Comparison of ENCODE assay signal across 12 cellular contexts in the genomic region with DNA sequence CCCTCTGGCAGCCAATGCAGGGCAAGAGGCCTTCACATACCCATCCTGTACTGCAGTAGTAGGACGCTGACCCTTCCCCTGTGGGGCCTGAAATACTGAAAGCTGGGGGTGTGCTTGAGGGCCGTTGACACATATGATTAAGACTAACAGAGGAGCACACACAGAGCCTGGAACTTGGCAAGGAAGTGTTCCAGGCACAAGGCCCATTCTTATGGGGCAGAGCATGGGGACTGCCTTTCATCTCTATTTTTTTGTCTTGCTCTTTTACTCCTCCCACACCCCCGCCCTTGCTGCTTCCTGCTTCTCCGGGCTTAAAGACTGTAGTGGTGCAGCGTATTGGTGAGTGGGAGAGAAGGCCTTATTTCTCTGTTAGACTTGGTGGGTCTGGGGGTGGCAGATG.
DNase-seq lines count a peak whose midpoint lies in the region; ATAC-seq, FAIRE-seq and TF ChIP-seq lines count a peak whose summit lies in the region.
"Had no signal": no experiment of that assay in that cellular context is flagged by ENCODE, and none has a peak within 500 bp of the region (broad histone marks: within the 10 kb centered on the region; RNA-seq: fewer than 3 reads in every experiment).

No MANE protein-coding gene starts in this region.

- peaks cover 5% of the 10 kb centered on the region for H3K36me3 Mint-ChIP-seq in CD4-positive, CD25-positive, alpha-beta regulatory T cell
- peaks cover 5% of the 10 kb centered on the region for H3K36me3 Mint-ChIP-seq in astrocyte (ENCODE audit: low read depth, unreplicated experiment)

- H3K9me3 ChIP-seq in CD4-positive, CD25-positive, alpha-beta regulatory T cell (ENCODE audit: control insufficient read depth in 2 of 2, low read length in 2 of 2), result no peaks in the 10 kb centered on the region
- H3K9me3 ChIP-seq in astrocyte (ENCODE audit: insufficient read depth, low read depth, low read length), result no peaks in the 10 kb centered on the region

- peak overlapping the region; percentile 90 for H3K4me3 ChIP-seq in CD4-positive, CD25-positive, alpha-beta regulatory T cell (ENCODE audit: low read depth, low read length)
- H3K4me3 ChIP-seq in astrocyte (ENCODE audit: insufficient read depth, low read depth, low read length), result no peak overlapping the region
- H3K4me3 ChIP-seq in skeletal muscle cell (ENCODE audit: low read depth, low read length), result no peak overlapping the region

- H3K36me3 ChIP-seq in CD4-positive, CD25-positive, alpha-beta regulatory T cell (ENCODE audit: control insufficient read depth, insufficient read depth, low read length), result no peaks in the 10 kb centered on the region
- no peaks in the 10 kb centered on the region for H3K36me3 ChIP-seq in astrocyte (ENCODE audit: insufficient read depth, low read length)

- no peaks in the 10 kb centered on the region for H3K79me2 ChIP-seq in astrocyte (ENCODE audit: insufficient read depth, low read length)

- H3K4me1 Mint-ChIP-seq in CD4-positive, CD25-positive, alpha-beta regulatory T cell, result peaks cover 37 to 59% (median 48%) of the 10 kb centered on the region in 4 donors
- peaks cover 1% of the 10 kb centered on the region for H3K4me1 Mint-ChIP-seq in astrocyte (ENCODE audit: low read depth, unreplicated experiment)

- TF ChIP-seq CTCF in astrocyte (IDR thresholded peaks at IDR 0.05; ENCODE audit: insufficient read depth, low read depth, low read length), result no peak

- peak overlapping the region; percentile 91 to 95 (median 94) for H3K4me3 Mint-ChIP-seq in CD4-positive, CD25-positive, alpha-beta regulatory T cell
- no peak overlapping the region for H3K4me3 Mint-ChIP-seq in astrocyte (ENCODE audit: unreplicated experiment)

- no peaks in the 10 kb centered on the region for H3K27me3 ChIP-seq in CD4-positive, CD25-positive, alpha-beta regulatory T cell (ENCODE audit: control insufficient read depth, insufficient read depth, low read length)
- no peaks in the 10 kb centered on the region for H3K27me3 ChIP-seq in astrocyte (ENCODE audit: insufficient read depth, low read length)

- no peaks in the 10 kb centered on the region for H3K27me3 Mint-ChIP-seq in CD4-positive, CD25-positive, alpha-beta regulatory T cell
- no peaks in the 10 kb centered on the region for H3K27me3 Mint-ChIP-seq in astrocyte (ENCODE audit: low read depth, unreplicated experiment)

- H3K9me3 Mint-ChIP-seq in CD4-positive, CD25-positive, alpha-beta regulatory T cell, result peaks cover 0 to 5% (median 0%) of the 10 kb centered on the region in 7 donors
- no peaks in the 10 kb centered on the region for H3K9me3 Mint-ChIP-seq in astrocyte (ENCODE audit: unreplicated experiment)

- no peak overlapping the region for H2AFZ ChIP-seq in astrocyte (ENCODE audit: low read depth, low read length)

- H3K9ac ChIP-seq in astrocyte (ENCODE audit: low read length), result no peak overlapping the region

- ATAC-seq in CD4-positive, CD25-positive, alpha-beta regulatory T cell (ENCODE audit: low read depth in 2 of 2), result peak; percentile 88 to 91

- no peak for FAIRE-seq in astrocyte (lab: Jason Lieb, UNC)
- FAIRE-seq: colon had no signal

- H3K27ac ChIP-seq in CD4-positive, CD25-positive, alpha-beta regulatory T cell (ENCODE audit: insufficient read depth, low read length, poor library complexity, severe bottlenecking), result peak overlapping the region; percentile 60
- no peak overlapping the region for H3K27ac ChIP-seq in astrocyte (ENCODE audit: low read depth, low read length)
- H3K27ac ChIP-seq in caudate nucleus (ENCODE audit: low read depth, low read length), result no peak overlapping the region

- peaks cover 17% of the 10 kb centered on the region for H3K4me1 ChIP-seq in CD4-positive, CD25-positive, alpha-beta regulatory T cell (ENCODE audit: control insufficient read depth, insufficient read depth, low read length, poor library complexity, severe bottlenecking)
- H3K4me1 ChIP-seq in astrocyte (ENCODE audit: insufficient read depth, low read length), result no peaks in the 10 kb centered on the region

- peak; percentile 42 to 81 (median 67) for DNase-seq in CD4-positive, CD25-positive, alpha-beta regulatory T cell
- peak; percentile 39 to 46 for DNase-seq in activated CD4-positive, alpha-beta T cell treated with anti-CD3 and anti-CD28 coated beads, Interleukin-2, amount 50 U/mL, for 48 hours
- DNase-seq in astrocyte (ENCODE audit: low read depth) (peak; percentile 4), skeletal muscle cell (ENCODE audit: low read depth) (peak; percentile 25), A172 (ENCODE audit: low spot score) (no peak), caudate nucleus (lab: John Stamatoyannopoulos, UW) (no peak), GM19240 (ENCODE audit: insufficient read length, low spot score) (no peak), KG1 (lab: John Stamatoyannopoulos, UW) (no peak)
- DNase-seq: head of caudate nucleus, NCI-H1930, RPMI8226 had no signal

- peak overlapping the region; percentile 91 to 96 (median 95) for H3K27ac Mint-ChIP-seq in CD4-positive, CD25-positive, alpha-beta regulatory T cell
- no peak overlapping the region for H3K27ac Mint-ChIP-seq in astrocyte (ENCODE audit: unreplicated experiment)

- H3K4me2 ChIP-seq in astrocyte (ENCODE audit: low read length), result no peak overlapping the region

- H4K20me1 ChIP-seq in astrocyte (ENCODE audit: insufficient read depth, low read length), result no peaks in the 10 kb centered on the region

Comparison
In these comparisons a context has a peak if more than half of its experiments do, and no peak if none do; other contexts are left out.
1. DNase-seq: peak in CD4-positive, CD25-positive, alpha-beta regulatory T cell (3 of 3), activated CD4-positive, alpha-beta T cell treated with anti-CD3 and anti-CD28 coated beads, Interleukin-2, amount 50 U/mL, for 48 hours (2 of 2), astrocyte (single experiment) and skeletal muscle cell (single experiment); none in A172 (single experiment), caudate nucleus (0 of 61), GM19240 (single experiment) and KG1 (single experiment).